8 cellular contexts compared by ENCODE assay signal in the genomic region with DNA sequence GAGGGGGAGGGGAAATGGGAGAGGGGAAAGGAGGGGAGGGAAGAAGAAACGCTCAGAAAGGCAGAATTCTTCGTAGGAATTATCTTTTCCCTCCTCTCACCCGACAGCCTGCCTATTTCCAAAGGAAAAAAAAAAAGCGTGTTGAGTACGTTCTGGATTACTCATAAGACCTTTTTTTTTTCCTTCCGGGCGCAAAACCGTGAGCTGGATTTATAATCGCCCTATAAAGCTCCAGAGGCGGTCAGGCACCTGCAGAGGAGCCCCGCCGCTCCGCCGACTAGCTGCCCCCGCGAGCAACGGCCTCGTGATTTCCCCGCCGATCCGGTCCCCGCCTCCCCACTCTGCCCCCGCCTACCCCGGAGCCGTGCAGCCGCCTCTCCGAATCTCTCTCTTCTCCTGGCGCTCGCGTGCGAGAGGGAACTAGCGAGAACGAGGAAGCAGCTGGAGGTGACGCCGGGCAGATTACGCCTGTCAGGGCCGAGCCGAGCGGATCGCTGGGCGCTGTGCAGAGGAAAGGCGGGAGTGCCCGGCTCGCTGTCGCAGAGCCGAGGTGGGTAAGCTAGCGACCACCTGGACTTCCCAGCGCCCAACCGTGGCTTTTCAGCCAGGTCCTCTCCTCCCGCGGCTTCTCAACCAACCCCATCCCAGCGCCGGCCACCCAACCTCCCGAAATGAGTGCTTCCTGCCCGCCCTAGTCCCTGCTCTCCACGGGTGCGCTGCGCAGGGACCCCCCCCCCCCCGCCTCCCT. TPM values are rescaled to one million over a fixed set of nuclear protein-coding genes. Genes with fewer than 3 reads are reported as not detected.
DNase-seq lines count a peak whose midpoint lies in the region; ATAC-seq, FAIRE-seq and TF ChIP-seq lines count a peak whose summit lies in the region.

GAD1 (plus strand) TSS at position 389 of the 748 bp plus-strand sequence. CDS start 1,705 bp downstream, outside the sequence.

- no peak for ATAC-seq in GM18520 (IDR thresholded peaks at IDR 0.05; ENCODE audit: unreplicated experiment)

- BruUV-seq in mammary epithelial cell (replicated peaks; lab: Mats Ljungman, UMichigan) = no TSS peak

- no peaks in the 10 kb centered on the region for H3K36me3 ChIP-seq in HAP-1 (replicated peaks)
- H3K36me3 ChIP-seq in mammary epithelial cell (ENCODE audit: insufficient read depth, low read length) = no peaks in the 10 kb centered on the region
- no peaks in the 10 kb centered on the region for H3K36me3 ChIP-seq in keratinocyte (ENCODE audit: control insufficient read depth in 2 of 2, extremely low read depth in 1 of 2, insufficient read depth in 2 of 2, low read length in 2 of 2)

- no peak for FAIRE-seq in keratinocyte (lab: Jason Lieb, UNC)

- no peaks in the 10 kb centered on the region for H3K9me3 ChIP-seq in HAP-1
- no peaks in the 10 kb centered on the region for H3K9me3 ChIP-seq in mammary epithelial cell (replicated peaks; ENCODE audit: insufficient read depth, low read length)
- H3K9me3 ChIP-seq in keratinocyte (ENCODE audit: control insufficient read depth, low read depth, low read length) = no peaks in the 10 kb centered on the region

- H3K27me3 ChIP-seq in HAP-1 (ENCODE audit: low read depth) (peaks cover 29% of the 10 kb centered on the region), mammary epithelial cell (ENCODE audit: insufficient read depth, low read length) (peaks cover 53% of the 10 kb centered on the region), keratinocyte (ENCODE audit: control insufficient read depth, extremely low read depth, insufficient read depth, low read length) (peaks cover 73% of the 10 kb centered on the region)

- in situ Hi-C loops in HAP-1 (cut with MboI; ENCODE audit: low sequenced_read_pairs) = loop anchor here (5.0 to 25.0 kb wide), 2 partner anchors 444 to 879 kb away; no protein-coding TSS in a partner anchor
- in situ Hi-C loops in mammary epithelial cell (cut with MboI; ENCODE audit: low sequenced_read_pairs in 2 of 2) = loop anchor here (10.0 kb wide), 4 partner anchors 332 to 442 kb away; no protein-coding TSS in a partner anchor

- WGBS in mammary epithelial cell (ENCODE audit: low coverage, missing lambda C conversion rate) = 7% methylated on average over 20 of the region's 59 CpGs

- no peak within 1 kb of the TSS for H3K27ac ChIP-seq in mammary epithelial cell (ENCODE audit: insufficient read depth, low read depth, low read length)
- no peak within 1 kb of the TSS for H3K27ac ChIP-seq in keratinocyte (ENCODE audit: control insufficient read depth, insufficient read depth, low read length)

- H3K79me2 ChIP-seq in mammary epithelial cell (ENCODE audit: insufficient read depth, low read length) = no peaks in the 10 kb centered on the region
- no peaks in the 10 kb centered on the region for H3K79me2 ChIP-seq in keratinocyte (ENCODE audit: control insufficient read depth, insufficient read depth, low read length)

- peak within 1 kb of the TSS; percentile 94 for H3K4me2 ChIP-seq in mammary epithelial cell (ENCODE audit: insufficient read depth, low read depth, low read length)
- H3K4me2 ChIP-seq in keratinocyte (ENCODE audit: control insufficient read depth, extremely low read depth, insufficient read depth, low read depth, low read length) = peak within 1 kb of the TSS; percentile 70

- intact Hi-C loops in mammary epithelial cell (cut with micrococcal nuclease) = loop anchor here (1.0 kb wide), 7 partner anchors 57 to 580 kb away; partner anchors contain the start of gene GORASP2

- no peak within 1 kb of the TSS for H3K9ac ChIP-seq in mammary epithelial cell (ENCODE audit: insufficient read depth, low read length)
- peak within 1 kb of the TSS; percentile 53 for H3K9ac ChIP-seq in keratinocyte (ENCODE audit: control insufficient read depth, extremely low read depth, insufficient read depth, low read length)

- H3K4me3 ChIP-seq in HAP-1 (peak within 1 kb of the TSS; percentile 37), mammary epithelial cell (replicated peaks in 1 of 3; ENCODE audit: insufficient read depth in 1 of 3, low read depth in 2 of 3, low read length in 3 of 3) (peak within 1 kb of the TSS; percentile 32 to 50 (median 48)), keratinocyte (ENCODE audit: control insufficient read depth in 2 of 3, extremely low read depth in 1 of 3, insufficient read depth in 2 of 3, low read depth in 1 of 3, low read length in 3 of 3) (peak within 1 kb of the TSS; percentile 41 to 58 (median 48))

- H2AFZ ChIP-seq in mammary epithelial cell (ENCODE audit: low read depth, low read length) (peak within 1 kb of the TSS; percentile 81), keratinocyte (ENCODE audit: control insufficient read depth, low read length) (peak within 1 kb of the TSS; percentile 82)

- DNase-seq in COLO829 (ENCODE audit: low spot score) (peak; percentile 59), HAP-1 (ENCODE audit: low spot score in 2 of 2) (peak; percentile 55 to 84), NCI-H1930 (lab: John Stamatoyannopoulos, UW) (peak; percentile 60 to 67), T-helper 2 cell (peak in 3 of 5 experiments; percentile 37 to 84 (median 47)), mammary epithelial cell (peak; percentile 86), keratinocyte (ENCODE audit: low read depth, low spot score) (no peak)
- DNase-seq in stimulated activated CD4-positive, alpha-beta T cell treated with anti-CD3 and anti-CD28 coated beads, Interleukin-12 subunit alpha, Interleukin-12 subunit beta, amount 100 ng/mL, for 48 hours (ENCODE audit: low read depth in 2 of 3, low spot score in 1 of 3) = peak; percentile 40 to 60 (median 57)

- peaks cover 5% of the 10 kb centered on the region for H3K4me1 ChIP-seq in HAP-1
- peaks cover 36% of the 10 kb centered on the region for H3K4me1 ChIP-seq in mammary epithelial cell (ENCODE audit: insufficient read depth, low read length)
- peaks cover 38% of the 10 kb centered on the region for H3K4me1 ChIP-seq in keratinocyte (ENCODE audit: control insufficient read depth, extremely low read depth, insufficient read depth, low read length)

- H3K9me1 ChIP-seq in keratinocyte (ENCODE audit: control insufficient read depth, extremely low read depth, insufficient read depth, low read length) = no peaks in the 10 kb centered on the region

- CTCF ChIA-PET in mammary epithelial cell (lab: Charles Lee; ENCODE audit: low non-redundant PET) = no interaction called here

- H4K20me1 ChIP-seq in mammary epithelial cell (ENCODE audit: insufficient read depth, low read length) = no peaks in the 10 kb centered on the region
- no peaks in the 10 kb centered on the region for H4K20me1 ChIP-seq in keratinocyte (ENCODE audit: control insufficient read depth, extremely low read depth, insufficient read depth, low read length)

- dilution Hi-C loops in mammary epithelial cell (cut with HindIII; ENCODE audit: low sequenced_read_pairs) = no loop called here
- dilution Hi-C loops in keratinocyte (cut with MboI; ENCODE audit: extremely low pct_ligation_motif_present, low sequenced_read_pairs) = no loop called here

- TF ChIP-seq CTCF in mammary epithelial cell (conservative IDR thresholded peaks at IDR 0.05 in 1 of 2, IDR thresholded peaks at IDR 0.05 in 1 of 2; ENCODE audit: extremely low read depth in 1 of 2, insufficient read depth in 1 of 2, low read depth in 1 of 2, low read length in 2 of 2) (no peak), keratinocyte (optimal IDR thresholded peaks at IDR 0.05 in 1 of 3, IDR thresholded peaks at IDR 0.05 in 1 of 3, conservative IDR thresholded peaks at IDR 0.05 in 1 of 3; ENCODE audit: extremely low read depth in 1 of 3, insufficient read depth in 2 of 3, low read length in 3 of 3) (no peak)

RNA-seq across cellular contexts. Expression of gene GAD1, which starts in this region (rescaled TPM):
- 1 to 10 TPM; 1.7 to 5.2 TPM for total RNA-seq in mammary epithelial cell
- polyA plus RNA-seq in mammary epithelial cell (0.79 TPM), keratinocyte (4.5 to 9.4 TPM (median 5.9 TPM) in 3 replicates)
- polyA minus RNA-seq in mammary epithelial cell (not detected), keratinocyte (1.9 to 6.6 TPM (median 3.0 TPM) in 3 replicates)
- polyA plus RNA-seq in keratinocyte (2011; ENCODE audit: low read depth) = 1.5 TPM
- 4.8 and 7.4 TPM in 2 replicates for polyA plus RNA-seq in keratinocyte (2011; cell fraction: cytosol; rRNA removed)
- polyA plus RNA-seq in keratinocyte (2011; cell fraction: nucleus; rRNA removed) = 20.0 and 22.9 TPM in 2 replicates
- 2.7 and 7.6 TPM in 2 replicates for polyA plus RNA-seq in keratinocyte (2012; ENCODE audit: low replicate concordance)
- polyA minus RNA-seq in keratinocyte (2011; cell fraction: cytosol; rRNA and poly(A)+ RNA removed) = 3.5 TPM
- 4.9 and 6.1 TPM in 2 replicates for polyA minus RNA-seq in keratinocyte (2011; cell fraction: nucleus; rRNA and poly(A)+ RNA removed)
